8 cellular contexts compared by ENCODE assay signal in the genomic region with DNA sequence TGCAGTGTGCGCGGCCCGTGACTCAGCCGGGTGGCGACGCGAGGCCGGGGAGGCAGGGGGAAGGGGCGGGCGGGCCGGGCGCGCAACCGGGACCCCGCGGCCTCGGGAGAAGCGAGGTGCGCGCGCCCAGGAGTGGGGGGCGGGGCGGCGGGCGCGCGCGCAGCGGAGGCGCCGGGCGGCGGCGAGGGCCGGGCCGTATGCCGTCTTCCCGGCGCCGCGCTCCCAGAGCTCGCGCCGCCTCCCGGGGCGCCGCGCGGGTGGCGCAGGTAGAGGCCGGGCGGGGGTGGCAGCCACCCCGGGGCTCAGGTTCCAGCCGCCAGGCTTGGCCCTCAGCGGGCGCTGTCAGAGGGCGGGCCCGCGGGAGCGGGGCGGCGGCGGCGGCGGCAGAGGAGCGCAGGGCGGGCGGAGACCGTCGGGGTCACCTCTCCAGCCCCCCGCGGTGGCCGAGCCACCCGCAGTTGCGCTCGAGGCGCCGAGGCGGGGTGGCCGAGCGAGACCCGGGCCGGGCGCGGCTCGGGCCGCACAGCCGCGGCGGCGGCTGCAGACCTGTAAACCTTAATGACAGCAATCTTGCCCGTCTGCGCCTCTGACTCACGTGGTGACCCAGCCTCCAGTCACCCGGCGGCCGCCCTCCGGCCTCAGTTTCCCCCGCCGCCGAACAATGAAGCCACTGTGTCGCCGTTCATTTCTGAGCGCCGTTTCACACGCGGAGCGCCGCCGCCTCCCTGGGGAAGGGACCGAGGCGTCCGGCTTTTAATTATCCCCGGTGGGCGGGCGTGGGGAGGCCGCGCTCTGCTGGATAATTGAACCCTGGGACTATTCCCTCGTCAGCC. TPM values are rescaled to one million over a fixed set of nuclear protein-coding genes. Genes with fewer than 3 reads are reported as not detected.
DNase-seq lines count a peak whose midpoint lies in the region; ATAC-seq and TF ChIP-seq lines count a peak whose summit lies in the region.

No MANE protein-coding gene starts in this region.

- H3F3A ChIP-seq in SK-N-SH (replicated peaks; ENCODE audit: insufficient read depth): peaks cover 7% of the 10 kb centered on the region

- H3K27ac Mint-ChIP-seq in activated naive CD8-positive, alpha-beta T cell treated with anti-CD3 and anti-CD28 coated beads, Interleukin-2, amount 50 U/mL, for 24 hours: no peak overlapping the region

- no peaks in the 10 kb centered on the region for H3K9me3 Mint-ChIP-seq in activated naive CD8-positive, alpha-beta T cell treated with anti-CD3 and anti-CD28 coated beads, Interleukin-2, amount 50 U/mL, for 24 hours

- peak overlapping the region; percentile 93 for H3K9ac ChIP-seq in SK-N-SH

- no peaks in the 10 kb centered on the region for H3K36me3 Mint-ChIP-seq in activated naive CD8-positive, alpha-beta T cell treated with anti-CD3 and anti-CD28 coated beads, Interleukin-2, amount 50 U/mL, for 24 hours (ENCODE audit: low read depth)

- 39% methylated on average over 35 of the region's 119 CpGs for WGBS in SK-N-SH (ENCODE audit: low lambda C conversion rate)
- no CpG with 5 or more reads among the region's 119 CpGs for WGBS in iPS DF 6.9 (ENCODE audit: insufficient coverage, insufficient read length)

- H3K27me3 Mint-ChIP-seq in activated naive CD8-positive, alpha-beta T cell treated with anti-CD3 and anti-CD28 coated beads, Interleukin-2, amount 50 U/mL, for 24 hours: peaks cover 35% of the 10 kb centered on the region

- no peak for TF ChIP-seq EP300 in SK-N-SH (IDR thresholded peaks at IDR 0.05; ENCODE audit: borderline replicate concordance in 1 of 2, low read depth in 1 of 2, low read length in 1 of 2)

- H3K4me3 ChIP-seq in BE2C (ENCODE audit: low read depth, low read length) (peak overlapping the region; percentile 62), SK-N-SH (ENCODE audit: low read depth in 2 of 2, low read length in 1 of 2) (peak overlapping the region; percentile 59 to 61; a peak in 3 of 4 replicates), iPS DF 6.9 (ENCODE audit: low read length) (peak overlapping the region; percentile 80), skin epidermis (peak overlapping the region; percentile 43 to 67 (median 50))

- peak overlapping the region; percentile 90; the same call in 1 of the 2 replicates for H3K4me2 ChIP-seq in SK-N-SH

- H3K27ac ChIP-seq in SK-N-SH (ENCODE audit: low read depth in 2 of 2, low read length in 1 of 2): peak overlapping the region in 1 of 2 experiments; percentile 71; a peak in 2 of 4 replicates
- no peak overlapping the region for H3K27ac ChIP-seq in iPS DF 6.9 (ENCODE audit: low read length)
- peak overlapping the region; percentile 39 to 88 (median 83) for H3K27ac ChIP-seq in skin epidermis

- no peaks in the 10 kb centered on the region for H4K20me1 ChIP-seq in SK-N-SH (ENCODE audit: insufficient read depth)

- no peak overlapping the region for H2AFZ ChIP-seq in SK-N-SH (ENCODE audit: low read depth)

- H3K36me3 ChIP-seq in BE2C (no peaks in the 10 kb centered on the region), SK-N-SH (replicated peaks in 1 of 2; ENCODE audit: control insufficient read depth in 1 of 2, insufficient read depth in 2 of 2, low read length in 1 of 2) (no peaks in the 10 kb centered on the region), iPS DF 6.9 (ENCODE audit: control insufficient read depth, insufficient read depth, low read length) (no peaks in the 10 kb centered on the region)

- H3K27me3 ChIP-seq in BE2C (no peaks in the 10 kb centered on the region), SK-N-SH (ENCODE audit: insufficient read depth) (no peaks in the 10 kb centered on the region), iPS DF 6.9 (ENCODE audit: control insufficient read depth, insufficient read depth, low read length) (no peaks in the 10 kb centered on the region)

- ATAC-seq in HG03520 (IDR thresholded peaks at IDR 0.05; ENCODE audit: unreplicated experiment): peak; percentile 51
- ATAC-seq in activated naive CD8-positive, alpha-beta T cell treated with anti-CD3 and anti-CD28 coated beads, Interleukin-2, amount 50 U/mL, for 24 hours: peak; percentile 74
- no peak for ATAC-seq in GM21526 (IDR thresholded peaks at IDR 0.05; ENCODE audit: low FRiP score, unreplicated experiment)

- peak overlapping the region; percentile 69 for H3K4me3 Mint-ChIP-seq in activated naive CD8-positive, alpha-beta T cell treated with anti-CD3 and anti-CD28 coated beads, Interleukin-2, amount 50 U/mL, for 24 hours

- H3K4me1 Mint-ChIP-seq in activated naive CD8-positive, alpha-beta T cell treated with anti-CD3 and anti-CD28 coated beads, Interleukin-2, amount 50 U/mL, for 24 hours: peaks cover 22% of the 10 kb centered on the region

- no peaks in the 10 kb centered on the region for H3K79me2 ChIP-seq in SK-N-SH (ENCODE audit: insufficient read depth)

- H3K9me2 ChIP-seq in SK-N-SH: no peaks in the 10 kb centered on the region

- peaks cover 3% of the 10 kb centered on the region; the same call in 1 of the 2 replicates for H3K4me1 ChIP-seq in BE2C
- H3K4me1 ChIP-seq in SK-N-SH (ENCODE audit: control insufficient read depth in 1 of 2, insufficient read depth in 2 of 2, low read depth in 1 of 2, low read length in 1 of 2): peaks cover 0 to 9% of the 10 kb centered on the region in 2 experiments; a peak in 1 of 4 replicates
- H3K4me1 ChIP-seq in iPS DF 6.9 (ENCODE audit: control insufficient read depth, insufficient read depth, low read length): peaks cover 6% of the 10 kb centered on the region

- POLR2A ChIA-PET in SK-N-SH (lab: Yijun Ruan, JAX): interaction anchor here (1.0 to 1.6 kb wide), 2 partner anchors 24 to 116 kb away, joined by 5 to 7 read pairs; no protein-coding TSS in a partner anchor

- CTCF ChIA-PET in SK-N-SH (lab: Yijun Ruan, JAX): interaction anchor here (0.7 to 1.6 kb wide), 2 partner anchors 10 to 18 kb away, joined by 3 to 5 read pairs; no protein-coding TSS in a partner anchor

- peak; percentile 58 for DNase-seq in BE2C
- peak; percentile 55 for DNase-seq in GM19240 (ENCODE audit: insufficient read length, low spot score)
- DNase-seq in SK-N-SH: peak; percentile 98
- peak; percentile 63 for DNase-seq in activated naive CD8-positive, alpha-beta T cell treated with anti-CD3 and anti-CD28 coated beads, Interleukin-2, amount 50 U/mL, for 24 hours
- no peak for DNase-seq in iPS DF 6.9 (ENCODE audit: low read depth, low spot score)

- H3K9me3 ChIP-seq in BE2C (no peaks in the 10 kb centered on the region), SK-N-SH (no peaks in the 10 kb centered on the region), iPS DF 6.9 (ENCODE audit: control insufficient read depth, insufficient read depth, low read length) (no peaks in the 10 kb centered on the region)

- TF ChIP-seq RAD21 in SK-N-SH (IDR thresholded peaks at IDR 0.05; ENCODE audit: low read length): no peak

- TF ChIP-seq CTCF in BE2C (IDR thresholded peaks at IDR 0.05; ENCODE audit: low read depth, low read length) (no peak), SK-N-SH (IDR thresholded peaks at IDR 0.05) (no peak)

TF ChIP-seq in SK-N-SH, 30 proteins besides CTCF, POLR2A, EP300 and RAD21:
- TF ChIP-seq FOSL2 (IDR thresholded peaks at IDR 0.05; ENCODE audit: borderline replicate concordance, low read depth) (peak; percentile 12; the same call in 1 of the 2 replicates), POLR2AphosphoS5 (IDR thresholded peaks at IDR 0.05; ENCODE audit: low read depth, low read length) (no peak), SMC3 (IDR thresholded peaks at IDR 0.05; ENCODE audit: low read depth, low read length) (no peak), CHD2 (IDR thresholded peaks at IDR 0.05; ENCODE audit: low read length, partially characterized antibody) (no peak), MEF2A (IDR thresholded peaks at IDR 0.05; ENCODE audit: borderline replicate concordance, low read depth) (no peak)
- TF ChIP-seq, protein P1, sequence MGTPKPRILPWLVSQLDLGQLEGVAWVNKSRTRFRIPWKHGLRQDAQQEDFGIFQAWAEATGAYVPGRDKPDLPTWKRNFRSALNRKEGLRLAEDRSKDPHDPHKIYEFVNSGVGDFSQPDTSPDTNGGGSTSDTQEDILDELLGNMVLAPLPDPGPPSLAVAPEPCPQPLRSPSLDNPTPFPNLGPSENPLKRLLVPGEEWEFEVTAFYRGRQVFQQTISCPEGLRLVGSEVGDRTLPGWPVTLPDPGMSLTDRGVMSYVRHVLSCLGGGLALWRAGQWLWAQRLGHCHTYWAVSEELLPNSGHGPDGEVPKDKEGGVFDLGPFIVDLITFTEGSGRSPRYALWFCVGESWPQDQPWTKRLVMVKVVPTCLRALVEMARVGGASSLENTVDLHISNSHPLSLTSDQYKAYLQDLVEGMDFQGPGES (IDR thresholded peaks at IDR 0.05; ENCODE audit: low read depth, low read length): no peak
- TF ChIP-seq, protein P2, sequence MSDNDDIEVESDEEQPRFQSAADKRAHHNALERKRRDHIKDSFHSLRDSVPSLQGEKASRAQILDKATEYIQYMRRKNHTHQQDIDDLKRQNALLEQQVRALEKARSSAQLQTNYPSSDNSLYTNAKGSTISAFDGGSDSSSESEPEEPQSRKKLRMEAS (IDR thresholded peaks at IDR 0.05; ENCODE audit: low read depth): 0 out of 2 replicates have a peak, but pooled peaks have one; percentile 16

RNA-seq across cellular contexts. Expression of a gene that starts 25.3 kb away (rescaled TPM):
- polyA plus RNA-seq in BE2C (2012; ENCODE audit: insufficient read depth, insufficient read length, low read depth): 13.7 TPM
- polyA plus RNA-seq in SK-N-SH (2012; rRNA removed): 19.1 and 20.0 TPM in 2 replicates
- polyA plus RNA-seq in SK-N-SH (2012; cell fraction: cytosol; rRNA removed): 11.3 and 14.5 TPM in 2 replicates
- polyA plus RNA-seq in SK-N-SH (2012; cell fraction: nucleus; rRNA removed): 15.2 and 26.8 TPM in 2 replicates
